ENCODE assay signal across 20 cellular contexts in genomic region chrX:132004728-132005127, GRCh38. TPM values are rescaled to one million over a fixed set of nuclear protein-coding genes. Genes with fewer than 3 reads are reported as not detected.
DNase-seq lines count a peak whose midpoint lies in the region; ATAC-seq, FAIRE-seq and TF ChIP-seq lines count a peak whose summit lies in the region.
"Had no signal": no experiment of that assay in that cellular context is flagged by ENCODE, and none has a peak within 500 bp of the region (broad histone marks: within the 10 kb centered on the region; RNA-seq: fewer than 3 reads in every experiment).

No MANE protein-coding gene starts in this region.

- ATAC-seq in omental fat pad (ENCODE audit: low FRiP score) (peak; percentile 94), HG03108 (IDR thresholded peaks at IDR 0.05; ENCODE audit: unreplicated experiment) (no peak)
- ATAC-seq: mucosa of descending colon, sciatic nerve had no signal

- FAIRE-seq in bronchial epithelial cell (lab: Jason Lieb, UNC) = no peak
- FAIRE-seq: GM19239 had no signal

- H3K4me3 ChIP-seq in bronchial epithelial cell (ENCODE audit: low read depth, low read length) (no peak overlapping the region), uterus (no peak overlapping the region)
- H3K4me3 ChIP-seq: BLaER1, mucosa of descending colon, testis had no signal

- no peak for TF ChIP-seq POLR2A in uterus (IDR thresholded peaks at IDR 0.05)

- no peaks in the 10 kb centered on the region for H3K4me1 ChIP-seq in uterus
- H3K4me1 ChIP-seq: BLaER1, testis had no signal

- DNase-seq in DMS 273 (lab: John Stamatoyannopoulos, UW; ENCODE audit: unreplicated experiment) (peak; percentile 35), DMS 273 treated with DMSO at 0.1 percent for 48 hours (lab: John Stamatoyannopoulos, UW) (no peak), RPMI7951 (ENCODE audit: low read depth) (peak; percentile 7), bronchial epithelial cell (ENCODE audit: low read depth) (peak; percentile 87), omental fat pad (ENCODE audit: low spot score) (no peak), uterus (no peak), kidney glomerular epithelial cell (lab: John Stamatoyannopoulos, UW) (no peak)
- DNase-seq: activated CD4-positive, alpha-beta T cell treated with anti-CD3 and anti-CD28 coated beads, Interleukin-2, amount 50 U/mL, for 48 hours; cerebellar nuclear complex; mucosa of descending colon; NCI-H2081 treated with DMSO at 0.1 percent for 48 hours; NCI-H774; nucleus accumbens; T-helper 9 cell; testis had no signal

- no peaks in the 10 kb centered on the region for H3K9me3 ChIP-seq in uterus
- H3K9me3 ChIP-seq: BLaER1, mucosa of descending colon, testis had no signal

- H3K27me3 ChIP-seq in bronchial epithelial cell (ENCODE audit: control insufficient read depth, insufficient read depth, low read length) = no peaks in the 10 kb centered on the region
- no peaks in the 10 kb centered on the region for H3K27me3 ChIP-seq in uterus
- H3K27me3 ChIP-seq: testis had no signal

- no peaks in the 10 kb centered on the region for H3K36me3 ChIP-seq in bronchial epithelial cell (ENCODE audit: control insufficient read depth, insufficient read depth, low read length)
- H3K36me3 ChIP-seq in uterus = no peaks in the 10 kb centered on the region
- H3K36me3 ChIP-seq: BLaER1 had no signal

- no peak overlapping the region for H3K27ac ChIP-seq in uterus
- H3K27ac ChIP-seq: 22Rv1, BLaER1, testis had no signal

- intact Hi-C loops in uterus (cut with DNase I; ENCODE audit: low total_unique reads) = no loop called here

- TF ChIP-seq CTCF in bronchial epithelial cell (IDR thresholded peaks at IDR 0.05; ENCODE audit: insufficient read depth, low read length, severe bottlenecking) (no peak), omental fat pad (IDR thresholded peaks at IDR 0.05) (no peak), uterus (IDR thresholded peaks at IDR 0.05) (no peak)

RNA-seq across cellular contexts. Expression of gene STK26, which starts 18.4 kb away (rescaled TPM):
- 9.4 and 10.2 TPM in 2 replicates for total RNA-seq in RPMI7951 (2014; rRNA removed; shearing (Covaris generic))
- total RNA-seq in bronchial epithelial cell (47.9 and 49.9 TPM in 2 replicates), omental fat pad (10 to 100 TPM in 2 of 4 donors, 1 to 10 TPM in 2; 7.1 to 34.9 (median 11.5) TPM), uterus (100 to 1,000 TPM in 2 of 4 donors, 10 to 100 TPM in 2; 65.9 to 137 (median 111) TPM)

Comparison
In these comparisons a context has a peak if more than half of its experiments do, and no peak if none do; other contexts are left out.
1. DNase-seq: peak in DMS 273 (single experiment), RPMI7951 (single experiment) and bronchial epithelial cell (single experiment); none in DMS 273 treated with DMSO at 0.1 percent for 48 hours (single experiment), omental fat pad (single experiment), uterus (0 of 2) and kidney glomerular epithelial cell (single experiment).